ENCODE assay signal across 22 cellular contexts in the genomic region with DNA sequence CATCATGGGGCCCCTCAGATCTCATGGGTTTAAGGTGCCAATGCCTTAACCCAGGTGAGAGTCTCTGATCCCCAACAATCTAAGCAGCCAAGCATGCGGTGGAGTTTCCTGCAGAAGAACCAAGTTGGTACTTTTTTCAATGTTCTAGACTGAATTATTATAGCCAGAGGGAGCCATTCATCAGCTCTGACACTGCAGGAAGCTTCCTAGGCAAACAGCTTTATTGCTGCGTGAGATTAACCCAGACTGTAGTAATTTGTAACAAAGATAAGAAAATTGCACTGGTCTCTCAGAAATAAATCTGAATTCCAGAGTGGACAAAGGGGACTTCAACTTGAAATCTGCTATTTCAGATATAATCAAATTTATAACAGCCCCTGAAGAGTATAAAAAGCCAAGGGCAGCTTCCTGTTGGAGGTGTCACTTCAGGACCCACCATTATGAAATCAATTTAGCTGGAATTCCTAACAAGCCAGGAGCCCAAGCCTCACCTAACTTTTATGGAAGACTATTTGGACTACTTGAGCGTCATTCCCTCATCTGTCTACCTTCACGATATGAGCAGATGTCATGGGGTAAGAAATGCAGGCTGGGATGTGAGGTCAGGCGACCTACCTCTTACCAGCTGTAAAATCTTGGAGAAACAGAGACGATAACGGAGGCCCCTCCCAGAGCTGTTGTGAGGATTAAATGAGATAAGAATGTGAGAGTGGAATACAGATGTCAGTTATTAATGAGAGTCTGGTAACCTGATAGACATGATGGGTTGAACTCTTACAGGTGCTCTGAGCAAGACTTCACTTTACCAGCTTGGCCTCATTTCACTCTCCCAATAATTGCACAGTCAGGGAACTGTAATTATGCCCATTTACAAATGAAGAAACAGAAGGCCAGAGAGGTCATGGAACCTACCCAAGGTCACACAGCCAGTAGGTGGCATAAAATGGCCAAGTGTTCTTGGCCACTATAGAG.
"Had no signal": no experiment of that assay in that cellular context is flagged by ENCODE, and none has a peak within 500 bp of the region (broad histone marks: within the 10 kb centered on the region; RNA-seq: fewer than 3 reads in every experiment).

No MANE protein-coding gene starts in this region.

- H3K4me1 Mint-ChIP-seq: activated B cell treated with CpG ODN at 0.5 μM for 24 hours; activated CD4-positive, alpha-beta T cell treated with anti-CD3 and anti-CD28 coated beads, Interleukin-2, amount 10 ng/mL, durations not matched to agents 7 days and 5 days; central memory CD8-positive, alpha-beta T cell; immature natural killer cell; stimulated activated memory B cell treated with anti-CD40 and anti-IgM and Interleukin-4, amounts not matched to agents 10 μg/mL and 1 μg/mL and 100 μg/mL, for 72 hours had no signal

- H3K27ac Mint-ChIP-seq: activated B cell treated with CpG ODN at 0.5 μM for 24 hours; activated CD4-positive, alpha-beta T cell treated with anti-CD3 and anti-CD28 coated beads, Interleukin-2, amount 10 ng/mL, durations not matched to agents 7 days and 5 days; activated CD8-positive, alpha-beta T cell treated with anti-CD3 and anti-CD28 coated beads, Interleukin-2, amount 10 ng/mL, durations not matched to agents 7 days and 5 days; immature natural killer cell; natural killer cell treated with Interleukin-12 subunit alpha and Interleukin-12 subunit beta and Interleukin-15 and Interleukin-18, amount 100 ng/mL, for 72 hours; stimulated activated memory B cell treated with anti-CD40 and anti-IgM and Interleukin-4, amounts not matched to agents 10 μg/mL and 1 μg/mL and 100 μg/mL, for 72 hours; T-helper 2 cell treated with Interferon-gamma antibody and Interleukin-4, amounts not matched to agents 5 μg/mL and 100 μg/mL, for 36 hours had no signal

- H3K27ac ChIP-seq: ascending aorta, colonic mucosa, heart right ventricle, lower lobe of right lung, spleen, thoracic aorta, upper lobe of right lung had no signal

- H3K27me3 ChIP-seq: ascending aorta, colonic mucosa had no signal

- H3K4me3 Mint-ChIP-seq: activated B cell treated with CpG ODN at 0.5 μM for 24 hours; activated CD4-positive, alpha-beta T cell treated with anti-CD3 and anti-CD28 coated beads, Interleukin-2, amount 10 ng/mL, durations not matched to agents 7 days and 5 days; activated CD8-positive, alpha-beta T cell treated with anti-CD3 and anti-CD28 coated beads, Interleukin-2, amount 10 ng/mL, durations not matched to agents 7 days and 5 days; central memory CD8-positive, alpha-beta T cell; immature natural killer cell; natural killer cell treated with Interleukin-12 subunit alpha and Interleukin-12 subunit beta and Interleukin-15 and Interleukin-18, amount 100 ng/mL, for 72 hours; stimulated activated memory B cell treated with anti-CD40 and anti-IgM and Interleukin-4, amounts not matched to agents 10 μg/mL and 1 μg/mL and 100 μg/mL, for 72 hours; T-helper 2 cell treated with Interferon-gamma antibody and Interleukin-4, amounts not matched to agents 5 μg/mL and 100 μg/mL, for 36 hours had no signal

- H3K9me3 ChIP-seq: ascending aorta, colonic mucosa, heart right ventricle, lower lobe of right lung, spleen, thoracic aorta, upper lobe of right lung had no signal

- H3K4me1 ChIP-seq: colonic mucosa had no signal

- H3K36me3 ChIP-seq: ascending aorta, colonic mucosa, heart right ventricle, lower lobe of right lung, spleen, thoracic aorta, upper lobe of right lung had no signal

- DNase-seq: activated B cell treated with CpG ODN at 0.5 μM for 24 hours; activated CD4-positive, alpha-beta T cell treated with anti-CD3 and anti-CD28 coated beads, Interleukin-2, amount 10 ng/mL, durations not matched to agents 7 days and 5 days; activated CD8-positive, alpha-beta memory T cell treated with anti-CD3 and anti-CD28 coated beads, Interleukin-2, amount 50 U/mL, for 48 hours; activated CD8-positive, alpha-beta T cell treated with anti-CD3 and anti-CD28 coated beads, Interleukin-2, amount 10 ng/mL, durations not matched to agents 7 days and 5 days; activated effector memory CD4-positive, alpha-beta T cell treated with anti-CD3 and anti-CD28 coated beads, Interleukin-2, amount 50 U/mL, for 16 hours; activated naive CD4-positive, alpha-beta T cell treated with anti-CD3 and anti-CD28 coated beads, Interleukin-2, amount 50 U/mL, for 16 hours; activated T-cell treated with anti-CD3 and anti-CD28 coated beads, Interleukin-2, amount 50 U/mL, for 48 hours; colonic mucosa; heart right ventricle; immature natural killer cell; lower lobe of right lung; nucleus accumbens; spleen; stimulated activated CD4-positive, alpha-beta T cell treated with anti-CD3 and anti-CD28 coated beads, Interleukin-4, amount 100 ng/mL, for 4 hours; upper lobe of right lung had no signal

- H3K4me3 ChIP-seq: ascending aorta, colonic mucosa, heart right ventricle, lower lobe of right lung, spleen, thoracic aorta, upper lobe of right lung had no signal

- H3K9me3 Mint-ChIP-seq: activated B cell treated with CpG ODN at 0.5 μM for 24 hours; activated CD4-positive, alpha-beta T cell treated with anti-CD3 and anti-CD28 coated beads, Interleukin-2, amount 10 ng/mL, durations not matched to agents 7 days and 5 days; central memory CD8-positive, alpha-beta T cell; natural killer cell treated with Interleukin-12 subunit alpha and Interleukin-12 subunit beta and Interleukin-15 and Interleukin-18, amount 100 ng/mL, for 72 hours; stimulated activated memory B cell treated with anti-CD40 and anti-IgM and Interleukin-4, amounts not matched to agents 10 μg/mL and 1 μg/mL and 100 μg/mL, for 72 hours; T-helper 2 cell treated with Interferon-gamma antibody and Interleukin-4, amounts not matched to agents 5 μg/mL and 100 μg/mL, for 36 hours had no signal

- ATAC-seq: activated CD8-positive, alpha-beta T cell treated with anti-CD3 and anti-CD28 coated beads, Interleukin-2, amount 10 ng/mL, durations not matched to agents 7 days and 5 days; heart right ventricle; lower lobe of right lung; natural killer cell treated with Interleukin-12 subunit alpha and Interleukin-12 subunit beta and Interleukin-15 and Interleukin-18, amount 100 ng/mL, for 72 hours; sciatic nerve; stimulated activated memory B cell treated with anti-CD40 and anti-IgM and Interleukin-4, amounts not matched to agents 10 μg/mL and 1 μg/mL and 100 μg/mL, for 72 hours; upper lobe of right lung had no signal

- H3K36me3 Mint-ChIP-seq: immature natural killer cell; natural killer cell treated with Interleukin-12 subunit alpha and Interleukin-12 subunit beta and Interleukin-15 and Interleukin-18, amount 100 ng/mL, for 72 hours; stimulated activated memory B cell treated with anti-CD40 and anti-IgM and Interleukin-4, amounts not matched to agents 10 μg/mL and 1 μg/mL and 100 μg/mL, for 72 hours had no signal
